In the genomic region with DNA sequence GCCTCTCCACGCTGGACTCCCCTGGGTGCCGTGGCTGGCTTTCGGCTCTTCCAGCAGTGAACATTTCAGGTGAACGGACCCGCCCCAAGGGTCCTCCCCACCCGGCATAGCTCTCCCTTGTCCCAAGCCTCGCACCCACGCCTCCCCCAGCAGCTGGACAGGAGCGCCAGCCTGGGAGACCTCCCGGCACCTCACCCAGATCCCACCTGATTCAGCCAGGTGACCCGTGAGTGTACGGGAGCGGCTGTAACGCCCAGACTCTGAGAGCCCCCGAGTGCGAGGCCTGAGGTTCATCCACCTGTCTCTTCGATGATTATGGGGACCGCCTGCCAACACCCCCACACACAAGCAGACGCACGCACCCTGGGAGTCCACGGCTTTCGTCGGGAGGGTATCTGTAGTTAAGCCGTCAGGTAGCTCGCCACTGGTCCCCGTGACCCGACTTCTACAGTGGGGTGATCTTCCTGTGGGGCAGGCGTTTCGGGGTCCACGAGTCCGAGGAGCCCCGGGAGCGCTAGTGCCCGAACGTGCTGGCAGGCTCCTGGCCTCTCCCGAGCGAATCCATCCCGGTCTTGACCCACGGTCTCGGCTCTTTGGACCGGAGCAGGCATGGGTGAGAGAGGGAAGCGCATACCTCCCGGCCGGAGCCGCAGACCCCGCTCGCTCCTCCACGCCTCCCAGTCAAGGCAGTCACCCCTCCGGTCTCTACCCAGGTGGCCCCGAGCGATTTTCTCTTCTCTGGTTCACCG, we compare ENCODE assay signal across 1 cellular context.
TF ChIP-seq lines count a peak whose summit lies in the region.

No MANE protein-coding gene starts in this region.

TF ChIP-seq in IMR-90, 13 proteins besides CTCF, POLR2A, EP300 and RAD21:
- TF ChIP-seq, protein P1, sequence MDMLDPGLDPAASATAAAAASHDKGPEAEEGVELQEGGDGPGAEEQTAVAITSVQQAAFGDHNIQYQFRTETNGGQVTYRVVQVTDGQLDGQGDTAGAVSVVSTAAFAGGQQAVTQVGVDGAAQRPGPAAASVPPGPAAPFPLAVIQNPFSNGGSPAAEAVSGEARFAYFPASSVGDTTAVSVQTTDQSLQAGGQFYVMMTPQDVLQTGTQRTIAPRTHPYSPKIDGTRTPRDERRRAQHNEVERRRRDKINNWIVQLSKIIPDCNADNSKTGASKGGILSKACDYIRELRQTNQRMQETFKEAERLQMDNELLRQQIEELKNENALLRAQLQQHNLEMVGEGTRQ (IDR thresholded peaks at IDR 0.05; ENCODE audit: low read depth, low read length): no peak
- TF ChIP-seq CEBPB (IDR thresholded peaks at IDR 0.05; ENCODE audit: low read depth, low read length): no peak
- TF ChIP-seq RFX5 (IDR thresholded peaks at IDR 0.05; ENCODE audit: low read depth, low read length): no peak
- TF ChIP-seq CHD1 (IDR thresholded peaks at IDR 0.05; ENCODE audit: low read depth, low read length): no peak
- TF ChIP-seq, protein P2, sequence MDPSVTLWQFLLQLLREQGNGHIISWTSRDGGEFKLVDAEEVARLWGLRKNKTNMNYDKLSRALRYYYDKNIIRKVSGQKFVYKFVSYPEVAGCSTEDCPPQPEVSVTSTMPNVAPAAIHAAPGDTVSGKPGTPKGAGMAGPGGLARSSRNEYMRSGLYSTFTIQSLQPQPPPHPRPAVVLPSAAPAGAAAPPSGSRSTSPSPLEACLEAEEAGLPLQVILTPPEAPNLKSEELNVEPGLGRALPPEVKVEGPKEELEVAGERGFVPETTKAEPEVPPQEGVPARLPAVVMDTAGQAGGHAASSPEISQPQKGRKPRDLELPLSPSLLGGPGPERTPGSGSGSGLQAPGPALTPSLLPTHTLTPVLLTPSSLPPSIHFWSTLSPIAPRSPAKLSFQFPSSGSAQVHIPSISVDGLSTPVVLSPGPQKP (IDR thresholded peaks at IDR 0.05; ENCODE audit: borderline replicate concordance, low read depth, low read length): no peak
- no peak for TF ChIP-seq NFE2L2 (IDR thresholded peaks at IDR 0.05; ENCODE audit: low read depth, low read length)
- TF ChIP-seq RCOR1 (IDR thresholded peaks at IDR 0.05; ENCODE audit: insufficient replicate concordance, low read length): no peak
- TF ChIP-seq BHLHE40 (IDR thresholded peaks at IDR 0.05; ENCODE audit: low read depth, low read length): no peak
